In the genomic region with DNA sequence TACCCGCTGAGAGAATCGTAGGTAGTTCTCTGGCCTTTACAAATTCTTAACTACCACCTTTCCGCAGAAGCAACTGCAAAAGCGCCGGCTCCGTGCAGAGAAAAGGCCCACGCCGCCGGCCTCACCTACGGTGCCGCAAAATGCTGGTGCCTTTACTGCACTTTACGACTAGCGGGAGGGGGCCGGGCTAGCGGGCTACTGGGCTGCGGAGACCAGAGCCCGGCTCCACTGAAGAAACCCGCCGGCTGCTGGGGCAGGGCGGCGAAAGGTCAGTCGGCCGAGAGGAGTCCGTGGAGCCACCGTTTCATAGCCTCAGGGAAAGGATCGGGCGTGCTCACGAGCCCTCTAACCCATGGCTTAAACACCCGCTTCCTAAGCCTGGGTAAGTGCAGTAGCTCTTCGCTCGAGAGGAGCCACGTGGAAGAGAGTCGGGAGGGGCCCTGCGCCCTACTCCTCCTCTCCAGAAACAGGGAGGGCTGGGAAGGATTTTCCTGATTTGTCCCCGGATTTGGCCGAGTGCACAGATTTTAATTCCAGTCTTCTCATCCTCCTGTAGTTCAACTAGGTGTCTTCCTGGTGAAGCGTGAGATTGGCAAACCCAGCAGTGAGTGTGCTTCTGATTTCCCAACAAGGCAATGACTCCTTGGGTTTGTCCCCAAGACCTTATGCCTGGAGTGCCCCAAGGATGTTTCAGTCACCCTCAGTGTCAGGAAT, we compare ENCODE assay signal across 8 cellular contexts. TPM values are rescaled to one million over a fixed set of nuclear protein-coding genes. Genes with fewer than 3 reads are reported as not detected.
DNase-seq lines count a peak whose midpoint lies in the region; ATAC-seq, FAIRE-seq and TF ChIP-seq lines count a peak whose summit lies in the region.

A gene with protein sequence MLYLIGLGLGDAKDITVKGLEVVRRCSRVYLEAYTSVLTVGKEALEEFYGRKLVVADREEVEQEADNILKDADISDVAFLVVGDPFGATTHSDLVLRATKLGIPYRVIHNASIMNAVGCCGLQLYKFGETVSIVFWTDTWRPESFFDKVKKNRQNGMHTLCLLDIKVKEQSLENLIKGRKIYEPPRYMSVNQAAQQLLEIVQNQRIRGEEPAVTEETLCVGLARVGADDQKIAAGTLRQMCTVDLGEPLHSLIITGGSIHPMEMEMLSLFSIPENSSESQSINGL (minus strand): TSS at position 105 of the 714 bp plus-strand sequence. CDS start 341 bp downstream, outside the sequence.

- intact Hi-C loops in endothelial cell of umbilical vein (cut with micrococcal nuclease): loop anchor here (1.0 to 5.0 kb wide), 5 partner anchors 87 to 331 kb away; no protein-coding TSS in a partner anchor

- H3K27me3 ChIP-seq in OCI-LY1 (ENCODE audit: insufficient read depth, low read length): no peaks in the 10 kb centered on the region
- H3K27me3 ChIP-seq in endothelial cell of umbilical vein (ENCODE audit: control insufficient read depth in 2 of 2, insufficient read depth in 2 of 2, low read length in 2 of 2): no peaks in the 10 kb centered on the region

- H3K36me3 ChIP-seq in OCI-LY1 (ENCODE audit: insufficient read depth, low read length) (peaks cover 48% of the 10 kb centered on the region), endothelial cell of umbilical vein (ENCODE audit: control insufficient read depth in 2 of 2, extremely low read depth in 1 of 2, insufficient read depth in 2 of 2, low read length in 2 of 2) (peaks cover 0 to 2% of the 10 kb centered on the region in 2 experiments)

- peak within 1 kb of the TSS; percentile 71 for H3K4me3 ChIP-seq in OCI-LY1 (ENCODE audit: low read depth, low read length, poor library complexity, severe bottlenecking)
- H3K4me3 ChIP-seq in endothelial cell of umbilical vein (replicated peaks in 1 of 3; ENCODE audit: insufficient read depth in 1 of 3, low read depth in 1 of 3, low read length in 3 of 3): peak within 1 kb of the TSS; percentile 70 to 96 (median 76)

- peak within 1 kb of the TSS; percentile 91 for H3K4me2 ChIP-seq in OCI-LY1 (ENCODE audit: low read length)
- H3K4me2 ChIP-seq in endothelial cell of umbilical vein (ENCODE audit: insufficient read depth, low read length): peak within 1 kb of the TSS; percentile 89

- H4K20me1 ChIP-seq in OCI-LY1 (ENCODE audit: insufficient read depth, low read length) (no peaks in the 10 kb centered on the region), endothelial cell of umbilical vein (replicated peaks; ENCODE audit: control insufficient read depth, extremely low read depth, insufficient read depth, low read length) (no peaks in the 10 kb centered on the region)

- dilution Hi-C loops in endothelial cell of umbilical vein (cut with MboI; ENCODE audit: extremely low pct_ligation_motif_present, low sequenced_read_pairs): no loop called here

- peak within 1 kb of the TSS; percentile 84 for H3K9ac ChIP-seq in OCI-LY1 (ENCODE audit: low read length)
- H3K9ac ChIP-seq in endothelial cell of umbilical vein (replicated peaks; ENCODE audit: extremely low read depth, insufficient read depth, low read length): peak within 1 kb of the TSS; percentile 90

- BruUV-seq in endothelial cell of umbilical vein (replicated peaks; lab: Mats Ljungman, UMichigan): TSS peak; percentile 75

- H3K27ac ChIP-seq in OCI-LY1 (ENCODE audit: low read depth, low read length, poor library complexity, severe bottlenecking) (peak within 1 kb of the TSS; percentile 37), endothelial cell of umbilical vein (ENCODE audit: insufficient read depth, low read depth, low read length) (peak within 1 kb of the TSS; percentile 75)

- DNase-seq in COR-L47 (lab: John Stamatoyannopoulos, UW) (peak; percentile 90), HTR-8/SVneo (ENCODE audit: insufficient read length, low spot score) (peak; percentile 54), endothelial cell of umbilical vein (ENCODE audit: low read depth, low spot score) (peak; percentile 93), midbrain (lab: John Stamatoyannopoulos, UW) (peak; percentile 90)
- DNase-seq in activated CD8-positive, alpha-beta memory T cell treated with anti-CD3 and anti-CD28 coated beads, Interleukin-2, amount 50 U/mL, for 48 hours: peak; percentile 92
- peak; percentile 70 to 75 for DNase-seq in stimulated activated CD8-positive, alpha-beta memory T cell treated with anti-CD3 and anti-CD28 coated beads, Interleukin-2, amount 100 ng/mL, for 1 hour (ENCODE audit: low read depth in 2 of 2)

- H3F3A ChIP-seq in OCI-LY1 (ENCODE audit: insufficient read depth, low read length): no peaks in the 10 kb centered on the region

- H3K79me2 ChIP-seq in OCI-LY1 (ENCODE audit: insufficient read depth, low read length) (peaks cover 34% of the 10 kb centered on the region), endothelial cell of umbilical vein (ENCODE audit: control insufficient read depth, insufficient read depth, low read length) (peaks cover 30% of the 10 kb centered on the region)

- H3K9me2 ChIP-seq in OCI-LY1 (ENCODE audit: low read depth, low read length): no peaks in the 10 kb centered on the region

- TF ChIP-seq POLR2A in endothelial cell of umbilical vein (IDR thresholded peaks at IDR 0.05; ENCODE audit: low read depth, low read length): peak; percentile 93

- no peaks in the 10 kb centered on the region for H3K9me1 ChIP-seq in endothelial cell of umbilical vein (replicated peaks; ENCODE audit: control insufficient read depth, extremely low read depth, insufficient read depth, low read length)

- no peak for TF ChIP-seq CTCF in OCI-LY1 (IDR thresholded peaks at IDR 0.05; ENCODE audit: low read length)
- no peak for TF ChIP-seq CTCF in endothelial cell of umbilical vein (IDR thresholded peaks at IDR 0.05; ENCODE audit: extremely low read depth in 1 of 2, insufficient read depth in 1 of 2, low read depth in 1 of 2, low read length in 2 of 2)

- no peak within 1 kb of the TSS for H2AFZ ChIP-seq in OCI-LY1 (ENCODE audit: low read length)
- H2AFZ ChIP-seq in endothelial cell of umbilical vein (ENCODE audit: low read depth, low read length): peak within 1 kb of the TSS; percentile 88

- no peaks in the 10 kb centered on the region for H3K9me3 ChIP-seq in OCI-LY1 (ENCODE audit: low read length)
- H3K9me3 ChIP-seq in endothelial cell of umbilical vein (replicated peaks; ENCODE audit: control insufficient read depth, insufficient read depth, low read length): no peaks in the 10 kb centered on the region

- H3K4me1 ChIP-seq in OCI-LY1 (ENCODE audit: insufficient read depth, low read length, severe bottlenecking): peaks cover 35% of the 10 kb centered on the region
- peaks cover 22% of the 10 kb centered on the region for H3K4me1 ChIP-seq in endothelial cell of umbilical vein (ENCODE audit: control insufficient read depth, extremely low read depth, insufficient read depth, low read length)

- POLR2A ChIA-PET in endothelial cell of umbilical vein (lab: Charles Lee): no interaction called here

- FAIRE-seq in HTR-8/SVneo (lab: Jason Lieb, UNC): no peak
- peak; percentile 67 for FAIRE-seq in endothelial cell of umbilical vein (lab: Jason Lieb, UNC)

- CTCF ChIA-PET in endothelial cell of umbilical vein (lab: Charles Lee): interaction anchor here (1.2 to 2.1 kb wide), 3 partner anchors 36 to 213 kb away, joined by 3 to 5 read pairs (median 4); no protein-coding TSS in a partner anchor

- peak; percentile 82 for ATAC-seq in GM21360 (IDR thresholded peaks at IDR 0.05; ENCODE audit: unreplicated experiment)

TF ChIP-seq in endothelial cell of umbilical vein, 7 proteins besides CTCF, POLR2A, EP300 and RAD21:
- TF ChIP-seq POLR2AphosphoS5 (IDR thresholded peaks at IDR 0.05; ENCODE audit: insufficient read depth, low read depth, low read length) (peak; percentile 93), EZH2 (IDR thresholded peaks at IDR 0.05; ENCODE audit: borderline replicate concordance, low read depth, low read length, severe bottlenecking) (no peak), MYC (IDR thresholded peaks at IDR 0.05; ENCODE audit: low read depth, low read length) (peak; percentile 56)

RNA-seq across cellular contexts. Expression of the gene that starts here (rescaled TPM):
- 31.3 and 37.2 TPM in 2 replicates for total RNA-seq in endothelial cell of umbilical vein
- 34.7 and 43.6 TPM in 2 replicates for polyA plus RNA-seq in endothelial cell of umbilical vein
- polyA plus RNA-seq in endothelial cell of umbilical vein (2011; cell fraction: cytosol; rRNA removed): 41.3 and 42.2 TPM in 2 replicates
- 21.3 and 23.6 TPM in 2 replicates for polyA plus RNA-seq in endothelial cell of umbilical vein (2011; cell fraction: nucleus; rRNA removed)
- polyA plus RNA-seq in endothelial cell of umbilical vein (2012): 32.9 and 40.9 TPM in 2 replicates
- polyA minus RNA-seq in endothelial cell of umbilical vein: 15.9 and 22.7 TPM in 2 replicates
- 10.5 TPM for polyA minus RNA-seq in endothelial cell of umbilical vein (2011; cell fraction: cytosol; rRNA and poly(A)+ RNA removed)
- polyA minus RNA-seq in endothelial cell of umbilical vein (2011; cell fraction: nucleus; rRNA and poly(A)+ RNA removed): 6.2 and 10.5 TPM in 2 replicates

Comparison
In these comparisons a context has a peak if more than half of its experiments do, and no peak if none do; other contexts are left out.
1. Peak in every context shown above with its lines: DNase-seq, ATAC-seq, H3K4me3 ChIP-seq and H3K27ac ChIP-seq.